In the genomic region with DNA sequence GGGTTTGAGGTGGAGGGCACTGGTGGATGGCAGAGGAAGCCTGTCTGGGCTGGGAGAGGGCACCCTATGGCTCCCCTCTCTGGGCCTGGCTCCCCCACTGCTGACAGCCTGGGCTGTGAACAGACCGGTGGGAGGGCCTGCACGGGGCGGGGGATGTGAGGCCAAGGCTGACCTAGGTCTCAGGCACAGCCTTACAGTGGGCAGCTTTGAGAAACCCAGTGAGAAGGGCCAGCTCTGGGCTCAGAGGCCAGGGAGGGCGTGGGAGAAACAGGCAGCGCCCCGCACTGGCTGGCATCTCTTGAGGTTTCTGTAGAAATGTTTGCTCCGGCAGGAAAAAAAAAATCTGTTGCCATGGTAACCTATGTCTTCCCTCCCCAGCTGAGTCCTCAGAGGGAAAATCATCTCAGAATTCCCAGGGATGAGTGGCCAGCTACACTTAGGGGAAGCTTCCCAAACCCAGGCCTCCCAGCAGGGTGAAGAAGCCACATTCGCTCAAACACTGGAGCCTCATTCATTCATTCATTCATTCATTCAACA, we compare ENCODE assay signal across 10 cellular contexts.
DNase-seq lines count a peak whose midpoint lies in the region; ATAC-seq and TF ChIP-seq lines count a peak whose summit lies in the region.
"Had no signal": no experiment of that assay in that cellular context is flagged by ENCODE, and none has a peak within 500 bp of the region (broad histone marks: within the 10 kb centered on the region; RNA-seq: fewer than 3 reads in every experiment).

No MANE protein-coding gene starts in this region.

- intact Hi-C loops in left ventricle myocardium inferior (cut with micrococcal nuclease), result no loop called here

- peak; percentile 76 for DNase-seq in DMS 273 (lab: John Stamatoyannopoulos, UW; ENCODE audit: unreplicated experiment)
- no peak for DNase-seq in DMS 273 treated with DMSO at 0.1 percent for 48 hours (lab: John Stamatoyannopoulos, UW)
- DNase-seq in adipocyte (ENCODE audit: low read depth), result peak; percentile 61
- no peak for DNase-seq in left ventricle myocardium inferior
- no peak for DNase-seq in NCI-H2029 (lab: John Stamatoyannopoulos, UW)

- TF ChIP-seq CTCF in left ventricle myocardium inferior (IDR thresholded peaks at IDR 0.05; ENCODE audit: borderline replicate concordance), result no peak

- H3K27ac ChIP-seq in left ventricle myocardium inferior (replicated peaks) (peak overlapping the region; percentile 78), temporal lobe (ENCODE audit: low read depth, low read length) (peak overlapping the region; percentile 72)
- H3K27ac ChIP-seq: 22Rv1, adrenal gland had no signal

- H3K4me3 ChIP-seq in adipocyte (ENCODE audit: low read length) (no peak overlapping the region), left ventricle myocardium inferior (peak overlapping the region; percentile 4)
- H3K4me3 ChIP-seq: adrenal gland had no signal

- no peak overlapping the region for H3K9ac ChIP-seq in adipocyte (ENCODE audit: low read length)

- no peaks in the 10 kb centered on the region for H3K36me3 ChIP-seq in adipocyte (ENCODE audit: control insufficient read depth, insufficient read depth, low read length, severe bottlenecking)
- H3K36me3 ChIP-seq in left ventricle myocardium inferior, result no peaks in the 10 kb centered on the region
- H3K36me3 ChIP-seq: adrenal gland had no signal

- H3K27me3 ChIP-seq in adipocyte (replicated peaks; ENCODE audit: control insufficient read depth, insufficient read depth, low read length) (no peaks in the 10 kb centered on the region), left ventricle myocardium inferior (ENCODE audit: low read depth) (no peaks in the 10 kb centered on the region)
- H3K27me3 ChIP-seq: adrenal gland had no signal

- peaks cover 36% of the 10 kb centered on the region for H3K4me1 ChIP-seq in adipocyte (ENCODE audit: control insufficient read depth, insufficient read depth, low read length)
- H3K4me1 ChIP-seq in left ventricle myocardium inferior, result peaks cover 48% of the 10 kb centered on the region
- H3K4me1 ChIP-seq: adrenal gland had no signal

- ATAC-seq in HG02840 (IDR thresholded peaks at IDR 0.05; ENCODE audit: low FRiP score, unreplicated experiment), result no peak
- ATAC-seq in GM21786 (IDR thresholded peaks at IDR 0.05; ENCODE audit: unreplicated experiment), result no peak

- no peaks in the 10 kb centered on the region for H3K9me3 ChIP-seq in adipocyte (ENCODE audit: control insufficient read depth, low read length)
- no peaks in the 10 kb centered on the region for H3K9me3 ChIP-seq in left ventricle myocardium inferior (replicated peaks)
- H3K9me3 ChIP-seq: adrenal gland had no signal

Comparison
In these comparisons a context has a peak if more than half of its experiments do, and no peak if none do; other contexts are left out.
1. DNase-seq: peak in DMS 273 (single experiment) and adipocyte (single experiment); none in DMS 273 treated with DMSO at 0.1 percent for 48 hours (single experiment), left ventricle myocardium inferior (single experiment) and NCI-H2029 (single experiment).